In genomic region chr19:1276620-1277007, GRCh38 we compare ENCODE assay signal across 9 cellular contexts. TPM values are rescaled to one million over a fixed set of nuclear protein-coding genes. Genes with fewer than 3 reads are reported as not detected.
A peak's percentile ranks its signal among the peaks of the same experiment; 100 is the strongest.
DNase-seq lines count a peak whose midpoint lies in the region; ATAC-seq and TF ChIP-seq lines count a peak whose summit lies in the region.
"Had no signal": no experiment of that assay in that cellular context is flagged by ENCODE, and none has a peak within 500 bp of the region (broad histone marks: within the 10 kb centered on the region; RNA-seq: fewer than 3 reads in every experiment).

No MANE protein-coding gene starts in this region.

- no peaks in the 10 kb centered on the region for H3K9me3 Mint-ChIP-seq in activated naive CD4-positive, alpha-beta T cell treated with anti-CD3 and anti-CD28 coated beads, Interleukin-2, amount 50 U/mL, for 72 hours

- H3K27me3 ChIP-seq in right atrium auricular region (no peaks in the 10 kb centered on the region), lower lobe of right lung (ENCODE audit: low read depth) (no peaks in the 10 kb centered on the region), upper lobe of left lung (no peaks in the 10 kb centered on the region), aorta (ENCODE audit: control insufficient read depth in 1 of 2, insufficient read depth in 2 of 2, low read length in 1 of 2) (no peaks in the 10 kb centered on the region)

- H3K27ac Mint-ChIP-seq in activated naive CD4-positive, alpha-beta T cell treated with anti-CD3 and anti-CD28 coated beads, Interleukin-2, amount 50 U/mL, for 72 hours: peak overlapping the region; percentile 88 to 96

- H3K36me3 Mint-ChIP-seq in activated naive CD4-positive, alpha-beta T cell treated with anti-CD3 and anti-CD28 coated beads, Interleukin-2, amount 50 U/mL, for 72 hours: peaks cover 27 to 32% of the 10 kb centered on the region in 2 donors

- H3K4me3 ChIP-seq in right atrium auricular region: peak overlapping the region in 1 of 2 donors; percentile 77
- peak overlapping the region; percentile 69 for H3K4me3 ChIP-seq in lower lobe of right lung
- peak overlapping the region in 3 of 4 donors; percentile 60 to 69 (median 69) for H3K4me3 ChIP-seq in upper lobe of left lung
- no peak overlapping the region for H3K4me3 ChIP-seq in aorta (ENCODE audit: low read length in 2 of 2)

- peaks cover 0 to 47% of the 10 kb centered on the region in 2 donors for H3K4me1 ChIP-seq in right atrium auricular region
- peaks cover 57% of the 10 kb centered on the region for H3K4me1 ChIP-seq in lower lobe of right lung
- peaks cover 45 to 53% (median 45%) of the 10 kb centered on the region in 4 donors for H3K4me1 ChIP-seq in upper lobe of left lung
- H3K4me1 ChIP-seq in aorta (ENCODE audit: control insufficient read depth in 1 of 2, insufficient read depth in 2 of 2, low read length in 2 of 2): no peaks in the 10 kb centered on the region

- 59 to 90% methylated on average over 10 of the region's 10 CpGs for WGBS in upper lobe of left lung, 2 donors
- WGBS in aorta, 2 donors: 82 to 86% methylated on average over 10 of the region's 10 CpGs

- intact Hi-C loops in Right ventricle myocardium inferior (cut with DNase I) (loop anchor here (5.0 kb wide), 3 partner anchors 106 to 231 kb away; partner anchors contain the start of genes DAZAP1 and NDUFS7), lower lobe of right lung (cut with DNase I) (no loop called here), aorta (cut with DNase I) (loop anchor here in 1 of 2 donors (2.0 to 10.0 kb wide), 3 partner anchors 81 to 228 kb away; partner anchors contain the start of gene NDUFS7)

- H3K36me3 ChIP-seq in right atrium auricular region (peaks cover 45% of the 10 kb centered on the region), lower lobe of right lung (peaks cover 56% of the 10 kb centered on the region), upper lobe of left lung (peaks cover 30 to 52% (median 45%) of the 10 kb centered on the region in 4 donors), aorta (ENCODE audit: control insufficient read depth in 1 of 2, insufficient read depth in 2 of 2, low read length in 1 of 2) (peaks cover 0 to 7% of the 10 kb centered on the region in 2 donors)

- H3K9me3 ChIP-seq in right atrium auricular region (no peaks in the 10 kb centered on the region), lower lobe of right lung (no peaks in the 10 kb centered on the region), upper lobe of left lung (no peaks in the 10 kb centered on the region), aorta (ENCODE audit: control insufficient read depth, low read length) (no peaks in the 10 kb centered on the region)

- ATAC-seq in Right ventricle myocardium inferior (no peak), lower lobe of right lung (no peak), upper lobe of left lung (ENCODE audit: low FRiP score in 2 of 2) (no peak), aorta (ENCODE audit: low FRiP score) (no peak)
- ATAC-seq in activated naive CD4-positive, alpha-beta T cell treated with anti-CD3 and anti-CD28 coated beads, Interleukin-2, amount 50 U/mL, for 72 hours: no peak

- H3K27ac ChIP-seq in right atrium auricular region (peak overlapping the region; percentile 96 to 98), lower lobe of right lung (peak overlapping the region; percentile 98), upper lobe of left lung (peak overlapping the region; percentile 92 to 99 (median 97)), aorta (ENCODE audit: low read depth in 1 of 2, low read length in 2 of 2) (no peak overlapping the region)

- no peak for TF ChIP-seq EP300 in upper lobe of left lung (IDR thresholded peaks at IDR 0.05)

- no peak for TF ChIP-seq CTCF in right atrium auricular region (IDR thresholded peaks at IDR 0.05)
- TF ChIP-seq CTCF in lower lobe of right lung (IDR thresholded peaks at IDR 0.05): no peak
- no peak for TF ChIP-seq CTCF in upper lobe of left lung (IDR thresholded peaks at IDR 0.05)

- DNase-seq in right atrium auricular region (ENCODE audit: low spot score) (no peak), Right ventricle myocardium inferior (ENCODE audit: missing footprints) (no peak), lower lobe of right lung (no peak), upper lobe of left lung (peak in 1 of 2 donors; percentile 59), aorta (no peak), NCI-H1092 (lab: John Stamatoyannopoulos, UW) (no peak)
- no peak for DNase-seq in activated naive CD4-positive, alpha-beta T cell treated with anti-CD3 and anti-CD28 coated beads, Interleukin-2, amount 50 U/mL, for 72 hours (ENCODE audit: low spot score in 2 of 2)
- DNase-seq in activated CD4-positive, CD25-positive, alpha-beta regulatory T cell (lab: John Stamatoyannopoulos, UW): no peak

- no peak for TF ChIP-seq POLR2A in upper lobe of left lung (IDR thresholded peaks at IDR 0.05)

RNA-seq across cellular contexts. Expression of gene FAM174C, which starts 1.3 kb away (rescaled TPM):
- total RNA-seq in right atrium auricular region (10 to 100 TPM; 28.9 to 29.8 TPM), Right ventricle myocardium inferior (13.1 TPM), lower lobe of right lung (43.5 TPM), upper lobe of left lung (10 to 100 TPM; 43.0 to 85.3 (median 59.6) TPM), aorta (10 to 100 TPM; 21.9 to 23.3 TPM)
- total RNA-seq in activated naive CD4-positive, alpha-beta T cell treated with anti-CD3 and anti-CD28 coated beads, Interleukin-2, amount 50 U/mL, for 72 hours: 10 to 100 TPM; 42.1 to 76.0 TPM
- 10 to 100 TPM; 43.8 to 68.8 TPM for polyA plus RNA-seq in aorta

RNA-seq across cellular contexts. Expression of gene CIRBP, which starts 7.5 kb away (rescaled TPM):
- 100 to 1,000 TPM; 288 to 385 TPM for total RNA-seq in right atrium auricular region
- total RNA-seq in Right ventricle myocardium inferior: 219 TPM
- 100 to 1,000 TPM; 148 to 157 TPM for total RNA-seq in activated naive CD4-positive, alpha-beta T cell treated with anti-CD3 and anti-CD28 coated beads, Interleukin-2, amount 50 U/mL, for 72 hours
- total RNA-seq in lower lobe of right lung: 352 TPM
- total RNA-seq in upper lobe of left lung: 1,000 to 10,000 TPM in 1 of 6 donors, 100 to 1,000 TPM in 5; 326 to 1,348 (median 441) TPM
- 100 to 1,000 TPM; 391 to 397 TPM for total RNA-seq in aorta
- 1,000 to 10,000 TPM in 1 of 2 donors, 100 to 1,000 TPM in 1; 252 to 1,634 TPM for polyA plus RNA-seq in aorta

RNA-seq across cellular contexts. Expression of gene EFNA2, which starts 9.1 kb away (rescaled TPM):
- total RNA-seq in right atrium auricular region: not detected
- not detected for total RNA-seq in Right ventricle myocardium inferior
- under 1 TPM in 1 of 2 donors, not detected in 1; 0.25 TPM for total RNA-seq in activated naive CD4-positive, alpha-beta T cell treated with anti-CD3 and anti-CD28 coated beads, Interleukin-2, amount 50 U/mL, for 72 hours
- total RNA-seq in lower lobe of right lung: not detected
- not detected for total RNA-seq in upper lobe of left lung
- not detected for total RNA-seq in aorta
- polyA plus RNA-seq in aorta: 1 to 10 TPM in 1 of 2 donors, not detected in 1; 2.8 TPM
- total RNA-seq: sciatic nerve had no signal

RNA-seq across cellular contexts. Expression of gene MIDN, which starts 28.2 kb away (rescaled TPM):
- total RNA-seq in right atrium auricular region (10 to 100 TPM; 42.1 to 42.2 TPM), Right ventricle myocardium inferior (62.8 TPM), lower lobe of right lung (76.3 TPM), upper lobe of left lung (100 to 1,000 TPM in 2 of 6 donors, 10 to 100 TPM in 4; 33.5 to 176 (median 75.9) TPM), aorta (100 to 1,000 TPM; 112 to 121 TPM)
- 100 to 1,000 TPM in 1 of 2 donors, 10 to 100 TPM in 1; 52.9 to 113 TPM for total RNA-seq in activated naive CD4-positive, alpha-beta T cell treated with anti-CD3 and anti-CD28 coated beads, Interleukin-2, amount 50 U/mL, for 72 hours
- polyA plus RNA-seq in aorta: 10 to 100 TPM; 11.8 to 27.4 TPM

RNA-seq across cellular contexts. Expression of gene ATP5F1D, which starts 35.1 kb away (rescaled TPM):
- 100 to 1,000 TPM; 193 to 269 TPM for total RNA-seq in right atrium auricular region
- total RNA-seq in Right ventricle myocardium inferior: 656 TPM
- 100 to 1,000 TPM; 114 to 201 TPM for total RNA-seq in activated naive CD4-positive, alpha-beta T cell treated with anti-CD3 and anti-CD28 coated beads, Interleukin-2, amount 50 U/mL, for 72 hours
- 116 TPM for total RNA-seq in lower lobe of right lung
- 100 to 1,000 TPM in 3 of 6 donors, 10 to 100 TPM in 3; 56.0 to 187 (median 113) TPM for total RNA-seq in upper lobe of left lung
- 100 to 1,000 TPM in 1 of 2 donors, 10 to 100 TPM in 1; 92.8 to 102 TPM for total RNA-seq in aorta
- 100 to 1,000 TPM; 131 to 164 TPM for polyA plus RNA-seq in aorta

Comparison
In these comparisons a context has a peak if more than half of its experiments do, and no peak if none do; other contexts are left out.
1. H3K27ac ChIP-seq: peak in right atrium auricular region (2 of 2), lower lobe of right lung (single experiment) and upper lobe of left lung (4 of 4); none in aorta (0 of 2).
2. H3K4me3 ChIP-seq: peak in lower lobe of right lung (single experiment) and upper lobe of left lung (3 of 4); none in aorta (0 of 2).